In the genomic region with DNA sequence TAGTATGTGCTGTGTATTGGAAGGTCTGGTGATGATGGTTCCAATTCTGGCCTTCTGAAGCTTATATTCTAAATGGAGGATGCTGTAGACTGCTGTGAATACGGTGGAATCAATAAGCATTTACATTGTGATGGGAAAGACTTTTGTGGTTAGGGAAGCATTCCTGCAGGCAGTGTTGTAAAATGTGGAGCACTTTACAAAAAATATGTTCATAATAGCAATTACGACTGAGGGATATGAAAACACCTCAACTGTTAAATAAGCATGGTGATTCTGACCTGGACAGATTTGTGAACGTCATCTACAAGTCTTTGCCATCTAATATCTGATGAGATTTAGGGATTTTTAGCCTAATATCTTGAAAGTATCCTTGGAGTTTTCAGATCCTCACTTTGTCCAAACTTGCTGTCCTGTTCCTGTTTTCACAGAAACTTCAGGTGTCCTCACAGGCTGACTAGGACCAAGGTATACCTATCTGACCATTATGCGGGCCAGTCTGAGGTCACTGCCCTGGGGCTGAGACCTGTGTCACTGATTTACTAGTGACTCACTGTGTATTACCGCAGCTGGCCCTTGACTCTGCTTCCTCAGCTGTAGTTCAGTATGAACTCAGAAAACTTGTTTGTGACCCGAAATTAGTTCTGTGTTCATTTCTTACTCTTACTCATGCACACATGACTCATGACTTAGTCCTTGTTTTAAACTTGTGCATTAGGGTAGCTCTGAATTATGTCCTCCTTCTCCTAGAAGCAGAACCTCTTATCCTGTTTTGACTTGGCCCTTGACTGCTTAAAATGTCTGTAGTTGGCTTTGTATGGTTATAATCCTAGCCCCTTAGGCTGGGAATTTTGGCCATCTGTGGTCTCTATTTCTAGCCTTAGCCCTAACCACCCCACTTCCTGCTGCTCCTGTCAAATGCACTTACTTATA, we compare ENCODE assay signal across 8 cellular contexts.
DNase-seq lines count a peak whose midpoint lies in the region; ATAC-seq and TF ChIP-seq lines count a peak whose summit lies in the region.

No MANE protein-coding gene starts in this region.

- H3K4me1 Mint-ChIP-seq in activated CD4-positive, alpha-beta memory T cell treated with anti-CD3 and anti-CD28 coated beads for 36 hours (ENCODE audit: low read depth) = peaks cover 18% of the 10 kb centered on the region
- H3K4me1 Mint-ChIP-seq in type B pancreatic cell (ENCODE audit: unreplicated experiment) = peaks cover 27% of the 10 kb centered on the region

- CTCF ChIA-PET in activated CD4-positive, alpha-beta memory T cell treated with anti-CD3 and anti-CD28 coated beads for 36 hours (lab: Charles Lee) = interaction anchor here (0.6 to 2.1 kb wide), 4 partner anchors 43 to 729 kb away, joined by 3 to 8 read pairs (median 4); no protein-coding TSS in a partner anchor

- H3K27ac Mint-ChIP-seq in activated CD4-positive, alpha-beta memory T cell treated with anti-CD3 and anti-CD28 coated beads for 36 hours = peak overlapping the region; percentile 65
- peak overlapping the region; percentile 73 for H3K27ac Mint-ChIP-seq in type B pancreatic cell

- intact Hi-C loops in activated CD4-positive, alpha-beta memory T cell treated with anti-CD3 and anti-CD28 coated beads for 36 hours (cut with micrococcal nuclease) = loop anchor here (1.0 to 10.0 kb wide), 8 partner anchors 43 to 712 kb away; no protein-coding TSS in a partner anchor

- peaks cover 22% of the 10 kb centered on the region for H3K36me3 Mint-ChIP-seq in activated CD4-positive, alpha-beta memory T cell treated with anti-CD3 and anti-CD28 coated beads for 36 hours
- no peaks in the 10 kb centered on the region for H3K36me3 Mint-ChIP-seq in type B pancreatic cell

- H3K4me3 Mint-ChIP-seq in activated CD4-positive, alpha-beta memory T cell treated with anti-CD3 and anti-CD28 coated beads for 36 hours = no peak overlapping the region
- H3K4me3 Mint-ChIP-seq in type B pancreatic cell = no peak overlapping the region

- DNase-seq in GM04504 (ENCODE audit: low read depth) = peak; percentile 82
- peak; percentile 65 for DNase-seq in activated CD4-positive, alpha-beta memory T cell treated with anti-CD3 and anti-CD28 coated beads for 36 hours
- DNase-seq in islet precursor cell = peak; percentile 98
- no peak for DNase-seq in type B pancreatic cell (ENCODE audit: extremely low spot score, unreplicated experiment)
- DNase-seq in HUDEP-2 (lab: John Stamatoyannopoulos, UW; ENCODE audit: unreplicated experiment in 76 of 76) = no peak
- no peak for DNase-seq in SHP77 treated with DMSO at 0.1 percent for 48 hours (lab: John Stamatoyannopoulos, UW)

- H3K27me3 Mint-ChIP-seq in activated CD4-positive, alpha-beta memory T cell treated with anti-CD3 and anti-CD28 coated beads for 36 hours = no peaks in the 10 kb centered on the region
- no peaks in the 10 kb centered on the region for H3K27me3 Mint-ChIP-seq in type B pancreatic cell

- no peak for TF ChIP-seq CTCF in type B pancreatic cell (conservative IDR thresholded peaks at IDR 0.05)

- POLR2A ChIA-PET in activated CD4-positive, alpha-beta memory T cell treated with anti-CD3 and anti-CD28 coated beads for 36 hours (lab: Charles Lee) = interaction anchor here (0.7 to 1.8 kb wide), 2 partner anchors 21 to 43 kb away, joined by 3 to 12 read pairs; no protein-coding TSS in a partner anchor

- peaks cover 9% of the 10 kb centered on the region for H3K9me3 Mint-ChIP-seq in activated CD4-positive, alpha-beta memory T cell treated with anti-CD3 and anti-CD28 coated beads for 36 hours
- no peaks in the 10 kb centered on the region for H3K9me3 Mint-ChIP-seq in type B pancreatic cell

- ATAC-seq in GM19468 (IDR thresholded peaks at IDR 0.05; ENCODE audit: extremely low read depth, unreplicated experiment) (peak; percentile 95), HG03460 (IDR thresholded peaks at IDR 0.05; ENCODE audit: unreplicated experiment) (peak; percentile 97)

Comparison
In these comparisons a context has a peak if more than half of its experiments do, and no peak if none do; other contexts are left out.
1. DNase-seq: peak in GM04504 (single experiment), activated CD4-positive, alpha-beta memory T cell treated with anti-CD3 and anti-CD28 coated beads for 36 hours (single experiment) and islet precursor cell (single experiment); none in type B pancreatic cell (single experiment), HUDEP-2 (0 of 76) and SHP77 treated with DMSO at 0.1 percent for 48 hours (single experiment).